ENCODE assay signal across 11 cellular contexts in the genomic region with DNA sequence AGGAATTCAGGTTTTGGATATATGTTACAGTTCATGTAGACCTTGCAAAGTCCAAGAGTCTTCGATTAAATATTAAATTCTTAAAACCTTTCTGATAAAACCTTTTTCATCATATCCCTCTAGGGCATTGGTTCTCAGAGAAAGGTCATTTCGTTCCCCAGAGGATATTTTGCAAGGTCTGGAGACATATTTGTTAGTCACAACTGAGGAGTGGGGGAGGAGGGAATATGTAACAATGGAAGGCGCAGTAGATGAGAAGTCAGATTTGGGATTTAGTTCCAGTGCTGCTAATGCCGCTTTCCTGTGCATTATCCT. TPM values are rescaled to one million over a fixed set of nuclear protein-coding genes. Genes with fewer than 3 reads are reported as not detected.
DNase-seq lines count a peak whose midpoint lies in the region; ATAC-seq and TF ChIP-seq lines count a peak whose summit lies in the region.
"Had no signal": no experiment of that assay in that cellular context is flagged by ENCODE, and none has a peak within 500 bp of the region (broad histone marks: within the 10 kb centered on the region; RNA-seq: fewer than 3 reads in every experiment).

No MANE protein-coding gene starts in this region.

- DNase-seq in SIG-M5 treated with dmso at 0.1 percent for 504 hours (lab: John Stamatoyannopoulos, UW; ENCODE audit: unreplicated experiment) (peak; percentile 26), SIG-M5 (lab: John Stamatoyannopoulos, UW) (no peak), MCF 10A (ENCODE audit: unreplicated experiment) (peak; percentile 81), right lobe of liver (no peak), transverse colon (no peak), retina (no peak), NCI-H146 treated with DMSO at 0.1 percent for 48 hours (lab: John Stamatoyannopoulos, UW; ENCODE audit: unreplicated experiment) (no peak)
- no peak for DNase-seq in stimulated activated CD4-positive, alpha-beta T cell treated with anti-CD3 and anti-CD28 coated beads, Interleukin-2, amount 100 ng/mL, for 24 hours

- TF ChIP-seq CTCF in MCF 10A (IDR thresholded peaks at IDR 0.05; ENCODE audit: unreplicated experiment) (no peak), right lobe of liver (IDR thresholded peaks at IDR 0.05) (no peak), transverse colon (IDR thresholded peaks at IDR 0.05) (no peak)

- TF ChIP-seq EP300 in transverse colon (IDR thresholded peaks at IDR 0.05; ENCODE audit: low read depth) = no peak

- 48% methylated on average over 4 of the region's 4 CpGs for WGBS in right lobe of liver (ENCODE audit: insufficient coverage, low coverage, low lambda C conversion rate, missing lambda C conversion rate)
- WGBS in transverse colon (ENCODE audit: low coverage in 1 of 2), 2 donors = 71 to 96% methylated on average over 4 of the region's 4 CpGs

- H3K4me1 Mint-ChIP-seq in MCF 10A (ENCODE audit: insufficient read depth, unreplicated experiment) = peaks cover 49% of the 10 kb centered on the region

- H3K27me3 Mint-ChIP-seq in MCF 10A (ENCODE audit: insufficient read depth, unreplicated experiment) = no peaks in the 10 kb centered on the region
- H3K27me3 Mint-ChIP-seq: activated CD4-positive, alpha-beta T cell treated with anti-CD3 and anti-CD28 coated beads, Interleukin-2, amount 10 ng/mL, durations not matched to agents 7 days and 5 days had no signal

- no peaks in the 10 kb centered on the region for H3K36me3 Mint-ChIP-seq in MCF 10A (ENCODE audit: insufficient read depth, unreplicated experiment)
- H3K36me3 Mint-ChIP-seq: activated naive CD8-positive, alpha-beta T cell treated with anti-CD3 and anti-CD28 coated beads, Interleukin-2, amount 10 ng/mL, durations not matched to agents 7 days and 5 days had no signal

- peaks cover 0 to 43% (median 24%) of the 10 kb centered on the region in 4 donors for H3K4me1 ChIP-seq in right lobe of liver
- H3K4me1 ChIP-seq in transverse colon = peaks cover 30 to 51% (median 44%) of the 10 kb centered on the region in 4 donors

- CTCF ChIA-PET in MCF 10A (lab: Yijun Ruan, JAX) = interaction anchor here (0.5 to 10.5 kb wide), 15 partner anchors 12 to 123 kb away, joined by 3 to 248 read pairs (median 26); partner anchors contain the start of genes ARHGEF40, RNASE13 and RNASE7

- POLR2A ChIA-PET in MCF 10A (lab: Yijun Ruan, JAX) = interaction anchor here (1.1 to 5.2 kb wide), 8 partner anchors 11 to 91 kb away, joined by 3 to 44 read pairs (median 22); partner anchors contain the start of genes ARHGEF40 and RNASE7

- H3K27me3 ChIP-seq in right lobe of liver (no peaks in the 10 kb centered on the region), transverse colon (no peaks in the 10 kb centered on the region)
- H3K27me3 ChIP-seq: pancreas had no signal

- H3K9me3 Mint-ChIP-seq in MCF 10A (ENCODE audit: unreplicated experiment) = no peaks in the 10 kb centered on the region
- H3K9me3 Mint-ChIP-seq: activated CD4-positive, alpha-beta T cell treated with anti-CD3 and anti-CD28 coated beads, Interleukin-2, amount 10 ng/mL, durations not matched to agents 7 days and 5 days; activated naive CD8-positive, alpha-beta T cell treated with anti-CD3 and anti-CD28 coated beads, Interleukin-2, amount 10 ng/mL, durations not matched to agents 7 days and 5 days had no signal

- peak overlapping the region; percentile 7 to 99 (median 54) for H3K27ac ChIP-seq in right lobe of liver
- H3K27ac ChIP-seq in transverse colon = peak overlapping the region; percentile 91 to 99 (median 96)

- no TSS peak for BruUV-seq in MCF 10A (replicated peaks; lab: Mats Ljungman, UMichigan)

- H3K9me3 ChIP-seq in right lobe of liver (no peaks in the 10 kb centered on the region), transverse colon (no peaks in the 10 kb centered on the region)
- H3K9me3 ChIP-seq: pancreas had no signal

- peak overlapping the region; percentile 3 for H3K27ac Mint-ChIP-seq in MCF 10A (ENCODE audit: low read depth, unreplicated experiment)
- H3K27ac Mint-ChIP-seq: activated CD4-positive, alpha-beta T cell treated with anti-CD3 and anti-CD28 coated beads, Interleukin-2, amount 10 ng/mL, durations not matched to agents 7 days and 5 days; activated naive CD8-positive, alpha-beta T cell treated with anti-CD3 and anti-CD28 coated beads, Interleukin-2, amount 10 ng/mL, durations not matched to agents 7 days and 5 days had no signal

- intact Hi-C loops in MCF 10A (cut with micrococcal nuclease) = loop anchor here (5.0 kb wide), 1 partner anchor 249 kb away; no protein-coding TSS in a partner anchor
- intact Hi-C loops in right lobe of liver (cut with DNase I) = no loop called here
- intact Hi-C loops in transverse colon (cut with DNase I; ENCODE audit: low total_unique reads) = loop anchor here (5.0 kb wide), 1 partner anchor 94 kb away; no protein-coding TSS in a partner anchor

- peak overlapping the region; percentile 17 for H3K4me3 Mint-ChIP-seq in MCF 10A (ENCODE audit: unreplicated experiment)
- H3K4me3 Mint-ChIP-seq: activated CD4-positive, alpha-beta T cell treated with anti-CD3 and anti-CD28 coated beads, Interleukin-2, amount 10 ng/mL, durations not matched to agents 7 days and 5 days; activated naive CD8-positive, alpha-beta T cell treated with anti-CD3 and anti-CD28 coated beads, Interleukin-2, amount 10 ng/mL, durations not matched to agents 7 days and 5 days had no signal

- H3K36me3 ChIP-seq in right lobe of liver = no peaks in the 10 kb centered on the region
- no peaks in the 10 kb centered on the region for H3K36me3 ChIP-seq in transverse colon
- H3K36me3 ChIP-seq: pancreas had no signal

- no peak for ATAC-seq in right lobe of liver

- in situ Hi-C loops in transverse colon (cut with MboI; ENCODE audit: low pct_ligation_motif_present in 1 of 4, low pct_unique_long_range_greater_than_20kb in 1 of 4, low sequenced_read_pairs in 3 of 4) = no loop called here

- H3K4me3 ChIP-seq in right lobe of liver (peak overlapping the region in 1 of 3 donors; percentile 6), transverse colon (no peak overlapping the region)
- H3K4me3 ChIP-seq: pancreas had no signal

- no peak for TF ChIP-seq POLR2A in right lobe of liver (IDR thresholded peaks at IDR 0.05)
- no peak for TF ChIP-seq POLR2A in transverse colon (IDR thresholded peaks at IDR 0.05)

RNA-seq across cellular contexts. Expression of gene TMEM253, which starts 5.3 kb away (rescaled TPM):
- total RNA-seq in MCF 10A (2022) (0.59 and 1.6 TPM in 2 replicates), right lobe of liver (1 to 10 TPM in 1 of 6 experiments, under 1 TPM in 3, not detected in 2; 0.20 to 1.2 (median 0.38) TPM), transverse colon (10 to 100 TPM; 13.1 to 63.7 (median 41.9) TPM)
- total RNA-seq: activated CD4-positive, alpha-beta T cell treated with anti-CD3 and anti-CD28 coated beads, Interleukin-2, amount 10 ng/mL, durations not matched to agents 7 days and 5 days; activated naive CD8-positive, alpha-beta T cell treated with anti-CD3 and anti-CD28 coated beads, Interleukin-2, amount 10 ng/mL, durations not matched to agents 7 days and 5 days had no signal

RNA-seq across cellular contexts. Expression of gene ZNF219, which starts 7.7 kb away (rescaled TPM):
- total RNA-seq in MCF 10A (2022) (18.4 and 33.8 TPM in 2 replicates), right lobe of liver (10 to 100 TPM in 2 of 6 experiments, 1 to 10 TPM in 4; 6.9 to 20.6 (median 9.3) TPM), transverse colon (100 to 1,000 TPM in 2 of 4 donors, 10 to 100 TPM in 2; 68.4 to 135 (median 94.5) TPM)

RNA-seq across cellular contexts. Expression of gene ARHGEF40, which starts 36.0 kb away (rescaled TPM):
- total RNA-seq in MCF 10A (2022) = 3.6 and 6.7 TPM in 2 replicates
- total RNA-seq in right lobe of liver = 10 to 100 TPM; 17.1 to 35.8 (median 25.1) TPM
- 100 to 1,000 TPM in 1 of 4 donors, 10 to 100 TPM in 3; 55.6 to 138 (median 62.2) TPM for total RNA-seq in transverse colon

RNA-seq across cellular contexts. Expression of gene RNASE8, which starts 48.5 kb away (rescaled TPM):
- total RNA-seq in MCF 10A (2022) (not detected in 2 replicates), right lobe of liver (not detected), transverse colon (not detected)
- total RNA-seq: activated CD4-positive, alpha-beta T cell treated with anti-CD3 and anti-CD28 coated beads, Interleukin-2, amount 10 ng/mL, durations not matched to agents 7 days and 5 days; activated naive CD8-positive, alpha-beta T cell treated with anti-CD3 and anti-CD28 coated beads, Interleukin-2, amount 10 ng/mL, durations not matched to agents 7 days and 5 days; pancreas had no signal

RNA-seq across cellular contexts. Expression of gene OR5AU1, which starts 49.7 kb away (rescaled TPM):
- not detected in 2 replicates for total RNA-seq in MCF 10A (2022)
- not detected for total RNA-seq in right lobe of liver
- total RNA-seq in transverse colon = not detected
- total RNA-seq: activated CD4-positive, alpha-beta T cell treated with anti-CD3 and anti-CD28 coated beads, Interleukin-2, amount 10 ng/mL, durations not matched to agents 7 days and 5 days; activated naive CD8-positive, alpha-beta T cell treated with anti-CD3 and anti-CD28 coated beads, Interleukin-2, amount 10 ng/mL, durations not matched to agents 7 days and 5 days; pancreas had no signal

Comparison
In these comparisons a context has a peak if more than half of its experiments do, and no peak if none do; other contexts are left out.
1. DNase-seq: peak in SIG-M5 treated with dmso at 0.1 percent for 504 hours (single experiment) and MCF 10A (single experiment); none in SIG-M5 (single experiment), right lobe of liver (0 of 3), transverse colon (single experiment), retina (single experiment), NCI-H146 treated with DMSO at 0.1 percent for 48 hours (single experiment) and stimulated activated CD4-positive, alpha-beta T cell treated with anti-CD3 and anti-CD28 coated beads, Interleukin-2, amount 100 ng/mL, for 24 hours (0 of 2).
2. intact Hi-C loops: an anchor here in MCF 10A (5.0 kb wide) and transverse colon (5.0 kb wide); none called in right lobe of liver.